Comparison of ENCODE assay signal across 9 cellular contexts in the genomic region with DNA sequence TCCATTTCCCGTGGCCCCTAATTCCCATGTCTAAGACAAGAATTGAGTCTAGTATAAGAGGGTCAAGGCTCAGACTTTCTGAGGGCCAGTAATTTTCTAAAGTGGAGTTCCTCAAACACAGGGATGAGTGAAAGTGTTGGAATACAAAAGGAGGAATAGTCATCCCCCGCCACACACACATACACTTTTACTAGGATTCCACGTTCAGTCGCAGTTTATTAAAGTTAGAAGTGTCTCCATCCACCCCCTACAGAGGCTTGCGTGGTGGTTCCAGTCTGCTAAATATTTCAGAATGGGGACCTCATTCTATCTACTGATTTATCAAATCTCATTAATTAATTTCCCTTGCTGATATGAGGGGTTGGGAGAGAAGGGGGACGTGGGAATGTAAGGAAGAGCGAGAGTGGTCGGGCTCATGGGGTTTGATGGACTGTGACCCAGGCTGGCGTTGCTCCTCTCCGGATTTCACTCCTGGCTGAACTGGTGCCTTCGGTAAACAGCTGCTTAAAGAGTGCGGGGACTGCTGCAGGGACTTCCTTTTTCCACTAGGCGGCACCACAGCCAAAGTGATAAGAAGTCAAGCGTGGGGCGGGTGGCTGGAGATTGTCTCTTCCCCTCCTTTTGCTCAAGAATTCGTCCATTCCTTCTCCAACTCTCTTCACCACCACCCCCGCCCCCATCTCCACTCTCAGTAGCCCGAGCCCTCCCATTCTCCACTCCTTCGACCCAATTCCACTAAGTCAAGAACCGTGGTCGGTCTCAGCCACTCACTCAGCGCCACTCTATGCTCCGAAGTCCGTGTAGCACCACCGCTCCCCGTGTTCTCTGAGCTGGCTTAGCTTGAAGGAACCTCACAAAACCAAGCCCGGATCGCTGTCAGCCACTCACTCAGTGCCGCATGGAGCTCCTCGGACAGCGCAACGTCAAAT. TPM values are rescaled to one million over a fixed set of nuclear protein-coding genes. Genes with fewer than 3 reads are reported as not detected.
DNase-seq lines count a peak whose midpoint lies in the region; ATAC-seq and TF ChIP-seq lines count a peak whose summit lies in the region.
"Had no signal": no experiment of that assay in that cellular context is flagged by ENCODE, and none has a peak within 500 bp of the region (broad histone marks: within the 10 kb centered on the region; RNA-seq: fewer than 3 reads in every experiment).

No MANE protein-coding gene starts in this region.

- intact Hi-C loops in activated T-helper 2 cell treated with anti-CD3 and anti-CD28 coated beads, Interferon-gamma antibody, Interleukin-2, Interleukin-4, amounts not matched to agents 10 μg/mL and 5 μg/mL and 100 μg/mL, durations not matched to agents 14 hours and 24 hours and 36 hours (cut with micrococcal nuclease), result loop anchor here (1.0 to 5.0 kb wide), 3 partner anchors 28 to 67 kb away; a partner anchor contains a TSS

- H3K27ac ChIP-seq in C4-2B (no peak overlapping the region), RWPE2 (ENCODE audit: poor library complexity, severe bottlenecking) (peak overlapping the region; percentile 40)

- TF ChIP-seq CTCF in C4-2B (conservative IDR thresholded peaks at IDR 0.05) (peak; percentile 94), LNCAP (IDR thresholded peaks at IDR 0.05) (peak; percentile 83), RWPE2 (IDR thresholded peaks at IDR 0.05; ENCODE audit: poor library complexity, severe bottlenecking) (peak; percentile 91), foreskin fibroblast (IDR thresholded peaks at IDR 0.05; ENCODE audit: low read depth, low read length) (peak; percentile 91), neural crest cell (conservative IDR thresholded peaks at IDR 0.05) (peak; percentile 89)

- H3K4me1 Mint-ChIP-seq in activated T-helper 2 cell treated with anti-CD3 and anti-CD28 coated beads, Interferon-gamma antibody, Interleukin-2, Interleukin-4, amounts not matched to agents 10 μg/mL and 5 μg/mL and 100 μg/mL, durations not matched to agents 14 hours and 24 hours and 36 hours (ENCODE audit: low read depth), result peaks cover 26% of the 10 kb centered on the region
- H3K4me1 Mint-ChIP-seq in neural crest cell, result peaks cover 34% of the 10 kb centered on the region

- peaks cover 12% of the 10 kb centered on the region for H3K4me1 ChIP-seq in RWPE2 (ENCODE audit: insufficient read depth, poor library complexity, severe bottlenecking)

- H3K9me3 ChIP-seq in RWPE2 (ENCODE audit: severe bottlenecking), result no peaks in the 10 kb centered on the region

- H3K27me3 ChIP-seq in RWPE2 (ENCODE audit: insufficient read depth, poor library complexity, severe bottlenecking), result no peaks in the 10 kb centered on the region

- no peaks in the 10 kb centered on the region for H3K9me3 Mint-ChIP-seq in activated T-helper 2 cell treated with anti-CD3 and anti-CD28 coated beads, Interferon-gamma antibody, Interleukin-2, Interleukin-4, amounts not matched to agents 10 μg/mL and 5 μg/mL and 100 μg/mL, durations not matched to agents 14 hours and 24 hours and 36 hours
- H3K9me3 Mint-ChIP-seq in neural crest cell, result no peaks in the 10 kb centered on the region

- peak overlapping the region; percentile 5 for H3K27ac Mint-ChIP-seq in activated T-helper 2 cell treated with anti-CD3 and anti-CD28 coated beads, Interferon-gamma antibody, Interleukin-2, Interleukin-4, amounts not matched to agents 10 μg/mL and 5 μg/mL and 100 μg/mL, durations not matched to agents 14 hours and 24 hours and 36 hours
- H3K27ac Mint-ChIP-seq in neural crest cell (ENCODE audit: unreplicated experiment), result no peak overlapping the region

- peak; percentile 63 for ATAC-seq in GM21381 (IDR thresholded peaks at IDR 0.05; ENCODE audit: unreplicated experiment)
- peak; percentile 47 for ATAC-seq in RWPE2 (ENCODE audit: low read depth)
- peak; percentile 82 for ATAC-seq in stimulated activated naive CD8-positive, alpha-beta T cell treated with anti-CD3 and anti-CD28 coated beads, Interleukin-15, Interleukin-2, amounts not matched to agents 100 U/mL and 50 U/mL, for 24 hours

- H3K4me3 Mint-ChIP-seq in activated T-helper 2 cell treated with anti-CD3 and anti-CD28 coated beads, Interferon-gamma antibody, Interleukin-2, Interleukin-4, amounts not matched to agents 10 μg/mL and 5 μg/mL and 100 μg/mL, durations not matched to agents 14 hours and 24 hours and 36 hours (ENCODE audit: low read depth), result peak overlapping the region; percentile 77
- H3K4me3 Mint-ChIP-seq in neural crest cell, result peak overlapping the region; percentile 88

- DNase-seq in RWPE2 (ENCODE audit: low spot score) (peak; percentile 73), foreskin fibroblast (peak; percentile 79 to 93), neural crest cell (ENCODE audit: low read depth, low spot score) (peak; percentile 78)
- peak; percentile 79 for DNase-seq in activated T-helper 2 cell treated with anti-CD3 and anti-CD28 coated beads, Interferon-gamma antibody, Interleukin-2, Interleukin-4, amounts not matched to agents 10 μg/mL and 5 μg/mL and 100 μg/mL, durations not matched to agents 14 hours and 24 hours and 36 hours (ENCODE audit: low spot score)
- peak; percentile 83 for DNase-seq in stimulated activated naive CD8-positive, alpha-beta T cell treated with anti-CD3 and anti-CD28 coated beads, Interleukin-15, Interleukin-2, amounts not matched to agents 100 U/mL and 50 U/mL, for 24 hours

- peaks cover 4% of the 10 kb centered on the region for H3K36me3 Mint-ChIP-seq in activated T-helper 2 cell treated with anti-CD3 and anti-CD28 coated beads, Interferon-gamma antibody, Interleukin-2, Interleukin-4, amounts not matched to agents 10 μg/mL and 5 μg/mL and 100 μg/mL, durations not matched to agents 14 hours and 24 hours and 36 hours (ENCODE audit: low read depth)
- no peaks in the 10 kb centered on the region for H3K36me3 Mint-ChIP-seq in neural crest cell (ENCODE audit: low read depth)

- H3K36me3 ChIP-seq in RWPE2 (ENCODE audit: low read depth), result no peaks in the 10 kb centered on the region

- peak overlapping the region; percentile 23 for H3K4me3 ChIP-seq in RWPE2 (ENCODE audit: severe bottlenecking)
- H3K4me3 ChIP-seq in foreskin fibroblast (ENCODE audit: low read depth in 1 of 2, low read length in 2 of 2), result peak overlapping the region; percentile 47 to 55

- H3K27me3 Mint-ChIP-seq in activated T-helper 2 cell treated with anti-CD3 and anti-CD28 coated beads, Interferon-gamma antibody, Interleukin-2, Interleukin-4, amounts not matched to agents 10 μg/mL and 5 μg/mL and 100 μg/mL, durations not matched to agents 14 hours and 24 hours and 36 hours (ENCODE audit: low read depth), result peaks cover 60% of the 10 kb centered on the region
- peaks cover 96% of the 10 kb centered on the region for H3K27me3 Mint-ChIP-seq in neural crest cell (ENCODE audit: low read depth)

RNA-seq across cellular contexts. Expression of a gene that starts 9.9 kb away (rescaled TPM):
- not detected in 2 replicates for total RNA-seq in activated T-helper 2 cell treated with anti-CD3 and anti-CD28 coated beads, Interferon-gamma antibody, Interleukin-2, Interleukin-4, amounts not matched to agents 10 μg/mL and 5 μg/mL and 100 μg/mL, durations not matched to agents 14 hours and 24 hours and 36 hours
- total RNA-seq in neural crest cell, result not detected in 2 replicates
- total RNA-seq: T-helper 1 cell treated with Interleukin-12 subunit alpha and Interleukin-12 subunit beta and Interleukin-4 antibody, amounts not matched to agents 30 ng/mL and 1 ng/mL, for 36 hours had no signal

RNA-seq across cellular contexts. Expression of a gene that starts 27.4 kb away (rescaled TPM):
- total RNA-seq in activated T-helper 2 cell treated with anti-CD3 and anti-CD28 coated beads, Interferon-gamma antibody, Interleukin-2, Interleukin-4, amounts not matched to agents 10 μg/mL and 5 μg/mL and 100 μg/mL, durations not matched to agents 14 hours and 24 hours and 36 hours, result not detected in 2 replicates
- total RNA-seq in neural crest cell, result not detected in 2 replicates
- total RNA-seq: T-helper 1 cell treated with Interleukin-12 subunit alpha and Interleukin-12 subunit beta and Interleukin-4 antibody, amounts not matched to agents 30 ng/mL and 1 ng/mL, for 36 hours had no signal

RNA-seq across cellular contexts. Expression of a gene that starts 33.0 kb away (rescaled TPM):
- total RNA-seq in activated T-helper 2 cell treated with anti-CD3 and anti-CD28 coated beads, Interferon-gamma antibody, Interleukin-2, Interleukin-4, amounts not matched to agents 10 μg/mL and 5 μg/mL and 100 μg/mL, durations not matched to agents 14 hours and 24 hours and 36 hours, result not detected in 2 replicates
- not detected in 2 replicates for total RNA-seq in neural crest cell
- total RNA-seq: T-helper 1 cell treated with Interleukin-12 subunit alpha and Interleukin-12 subunit beta and Interleukin-4 antibody, amounts not matched to agents 30 ng/mL and 1 ng/mL, for 36 hours had no signal

RNA-seq across cellular contexts. Expression of a gene that starts 36.0 kb away (rescaled TPM):
- total RNA-seq in activated T-helper 2 cell treated with anti-CD3 and anti-CD28 coated beads, Interferon-gamma antibody, Interleukin-2, Interleukin-4, amounts not matched to agents 10 μg/mL and 5 μg/mL and 100 μg/mL, durations not matched to agents 14 hours and 24 hours and 36 hours, result 55.9 and 56.1 TPM in 2 replicates
- total RNA-seq in neural crest cell, result 35.6 and 38.1 TPM in 2 replicates

RNA-seq across cellular contexts. Expression of a gene that starts 41.9 kb away (rescaled TPM):
- total RNA-seq in activated T-helper 2 cell treated with anti-CD3 and anti-CD28 coated beads, Interferon-gamma antibody, Interleukin-2, Interleukin-4, amounts not matched to agents 10 μg/mL and 5 μg/mL and 100 μg/mL, durations not matched to agents 14 hours and 24 hours and 36 hours, result 76.0 and 78.2 TPM in 2 replicates
- total RNA-seq in neural crest cell, result 43.3 and 43.8 TPM in 2 replicates
